In genomic region chr6:139981810-139982550, GRCh38 we compare ENCODE assay signal across 9 cellular contexts.
DNase-seq lines count a peak whose midpoint lies in the region; ATAC-seq, FAIRE-seq and TF ChIP-seq lines count a peak whose summit lies in the region.
"Had no signal": no experiment of that assay in that cellular context is flagged by ENCODE, and none has a peak within 500 bp of the region (broad histone marks: within the 10 kb centered on the region; RNA-seq: fewer than 3 reads in every experiment).

No MANE protein-coding gene starts in this region.

- H4K20me1 ChIP-seq in Loucy (ENCODE audit: insufficient read depth, low read length, poor library complexity, severe bottlenecking) = no peaks in the 10 kb centered on the region

- H3K4me3 ChIP-seq in A549 (no peak overlapping the region), Loucy (ENCODE audit: low read length, poor library complexity, severe bottlenecking) (no peak overlapping the region), WERI-Rb-1 (ENCODE audit: low read depth, low read length) (peak overlapping the region; percentile 25)

- TF ChIP-seq CTCF in A549 (IDR thresholded peaks at IDR 0.05) = no peak
- TF ChIP-seq CTCF in Loucy (conservative IDR thresholded peaks at IDR 0.05; ENCODE audit: low read length) = no peak
- TF ChIP-seq CTCF in WERI-Rb-1 (IDR thresholded peaks at IDR 0.05; ENCODE audit: low read depth, low read length) = no peak

- POLR2A ChIA-PET in A549 (lab: Yijun Ruan, JAX) = interaction anchor here (1.3 kb wide), 1 partner anchor 608 kb away, joined by 5 read pairs; the partner anchor contains the start of gene CITED2

- no peak for TF ChIP-seq EP300 in A549 (IDR thresholded peaks at IDR 0.05)

- TF ChIP-seq RAD21 in A549 (conservative IDR thresholded peaks at IDR 0.05 in 1 of 2, IDR thresholded peaks at IDR 0.05 in 1 of 2) = no peak

- ATAC-seq in A549 = peak; percentile 48 to 85; a peak in 4 of 6 replicates
- ATAC-seq in HG03039 (IDR thresholded peaks at IDR 0.05; ENCODE audit: unreplicated experiment) = no peak
- no peak for ATAC-seq in stimulated activated naive CD8-positive, alpha-beta T cell treated with anti-CD3 and anti-CD28 coated beads, Interleukin-15, Interleukin-2, amounts not matched to agents 100 U/mL and 50 U/mL, for 24 hours

- H3K9me3 ChIP-seq in A549 (no peaks in the 10 kb centered on the region), Loucy (ENCODE audit: insufficient read depth, low read depth, low read length) (no peaks in the 10 kb centered on the region), WERI-Rb-1 (ENCODE audit: severe bottlenecking) (no peaks in the 10 kb centered on the region)

- H3K27me3 ChIP-seq in Loucy (ENCODE audit: insufficient read depth, low read length, poor library complexity, severe bottlenecking) (no peaks in the 10 kb centered on the region), WERI-Rb-1 (ENCODE audit: insufficient read depth, low read depth, severe bottlenecking) (no peaks in the 10 kb centered on the region)

- H2AFZ ChIP-seq in Loucy (ENCODE audit: low read length) = 0 out of 2 replicates have a peak overlapping the region, but pooled peaks have one; percentile 15

- H3K4me1 ChIP-seq in A549 (peaks cover 63% of the 10 kb centered on the region), Loucy (ENCODE audit: insufficient read depth, low read length, poor library complexity, severe bottlenecking) (no peaks in the 10 kb centered on the region)

- no peak for TF ChIP-seq POLR2A in A549 (IDR thresholded peaks at IDR 0.05; ENCODE audit: low read length)

- CTCF ChIA-PET in A549 (lab: Yijun Ruan, JAX) = no interaction called here

- H3F3A ChIP-seq in Loucy (ENCODE audit: low read depth) = no peaks in the 10 kb centered on the region

- 2% methylated on average over 6 of the region's 6 CpGs for WGBS in A549 (ENCODE audit: missing lambda C conversion rate)

- H3K9ac ChIP-seq in Loucy (ENCODE audit: low read depth, low read length, poor library complexity, severe bottlenecking) = no peak overlapping the region

- H3K9me2 ChIP-seq in Loucy (replicated peaks; ENCODE audit: low read depth, low read length) = no peaks in the 10 kb centered on the region

- H3K4me2 ChIP-seq in A549 (peak overlapping the region; percentile 60), Loucy (ENCODE audit: low read depth, low read length, poor library complexity, severe bottlenecking) (no peak overlapping the region)

- peak overlapping the region; percentile 62 to 64 for H3K27ac ChIP-seq in A549
- H3K27ac ChIP-seq in WERI-Rb-1 = peak overlapping the region; percentile 12; the same call in 1 of the 2 replicates

- FAIRE-seq in A549 (lab: Jason Lieb, UNC) (no peak), urothelium cell line (lab: Jason Lieb, UNC) (no peak)

- H3K36me3 ChIP-seq in Loucy (ENCODE audit: insufficient read depth, low read length) (no peaks in the 10 kb centered on the region), WERI-Rb-1 (no peaks in the 10 kb centered on the region)

- DNase-seq in A549 (ENCODE audit: low read depth in 1 of 2, low spot score in 1 of 2) (peak in 1 of 2 experiments; percentile 71), WERI-Rb-1 (peak; percentile 61), islet precursor cell (peak; percentile 82), urothelium cell line (ENCODE audit: low spot score) (peak; percentile 30), cerebellum (ENCODE audit: low spot score) (no peak)
- no peak for DNase-seq in stimulated activated naive CD8-positive, alpha-beta T cell treated with anti-CD3 and anti-CD28 coated beads, Interleukin-15, Interleukin-2, amounts not matched to agents 100 U/mL and 50 U/mL, for 24 hours
- DNase-seq: activated B cell treated with CpG ODN at 0.5 μM for 24 hours had no signal

- no peaks in the 10 kb centered on the region for H3K79me2 ChIP-seq in Loucy (ENCODE audit: insufficient read depth, low read length)

TF ChIP-seq in A549, 52 proteins besides CTCF, POLR2A, EP300 and RAD21:
- TF ChIP-seq RARB (CRISPR knock-in tag; IDR thresholded peaks at IDR 0.05) (no peak), FOSL2 (IDR thresholded peaks at IDR 0.05) (no peak), FOSL2 (CRISPR knock-in tag; IDR thresholded peaks at IDR 0.05) (0 out of 2 replicates have a peak, but pooled peaks have one; percentile 11), TFCP2L1 (CRISPR knock-in tag; IDR thresholded peaks at IDR 0.05) (no peak)

Comparison
In these comparisons a context has a peak if more than half of its experiments do, and no peak if none do; other contexts are left out.
1. ATAC-seq: peak in A549 (2 of 2); none in HG03039 (single experiment) and stimulated activated naive CD8-positive, alpha-beta T cell treated with anti-CD3 and anti-CD28 coated beads, Interleukin-15, Interleukin-2, amounts not matched to agents 100 U/mL and 50 U/mL, for 24 hours (single experiment).
2. DNase-seq: peak in WERI-Rb-1 (single experiment), islet precursor cell (single experiment) and urothelium cell line (single experiment); none in cerebellum (single experiment) and stimulated activated naive CD8-positive, alpha-beta T cell treated with anti-CD3 and anti-CD28 coated beads, Interleukin-15, Interleukin-2, amounts not matched to agents 100 U/mL and 50 U/mL, for 24 hours (single experiment).